8 cellular contexts compared by ENCODE assay signal in genomic region chr9:111896942-111897830, GRCh38. TPM values are rescaled to one million over a fixed set of nuclear protein-coding genes. Genes with fewer than 3 reads are reported as not detected.
DNase-seq lines count a peak whose midpoint lies in the region; ATAC-seq lines count a peak whose summit lies in the region.

No MANE protein-coding gene starts in this region.

- DNase-seq in CMK (ENCODE audit: low read depth) (peak; percentile 51), SJSA1 (ENCODE audit: low read depth in 1 of 2, low spot score in 2 of 2) (peak; percentile 40 to 44), astrocyte of the hippocampus (ENCODE audit: low read depth, low spot score) (peak; percentile 54), SKM-1 (lab: John Stamatoyannopoulos, UW; ENCODE audit: unreplicated experiment) (no peak)

- H3K36me3 ChIP-seq in SJSA1 = peaks cover 14% of the 10 kb centered on the region
- H3K36me3 ChIP-seq in skeletal muscle satellite cell (ENCODE audit: insufficient read depth, low read length) = peaks cover 14% of the 10 kb centered on the region

- ATAC-seq in GM19328 (IDR thresholded peaks at IDR 0.05; ENCODE audit: unreplicated experiment) (peak; percentile 24), HG03378 (IDR thresholded peaks at IDR 0.05; ENCODE audit: unreplicated experiment) (peak; percentile 19)

- H3K9me3 ChIP-seq in SJSA1 (replicated peaks) = no peaks in the 10 kb centered on the region
- H3K9me3 ChIP-seq in skeletal muscle satellite cell (replicated peaks; ENCODE audit: low read length) = no peaks in the 10 kb centered on the region

- H3K4me2 ChIP-seq in skeletal muscle satellite cell (ENCODE audit: low read length) = peak overlapping the region; percentile 93

- H3K27ac ChIP-seq in SJSA1 = peak overlapping the region; percentile 73

- H3K4me3 ChIP-seq in SJSA1 (peak overlapping the region; percentile 98), iPS-11a (ENCODE audit: low read depth, low read length) (peak overlapping the region; percentile 68), skeletal muscle satellite cell (ENCODE audit: low read length) (peak overlapping the region; percentile 86)

- H3K9ac ChIP-seq in skeletal muscle satellite cell (ENCODE audit: low read depth, low read length) = peak overlapping the region; percentile 99

- H3K27me3 ChIP-seq in SJSA1 (replicated peaks) (no peaks in the 10 kb centered on the region), skeletal muscle satellite cell (ENCODE audit: control insufficient read depth, insufficient read depth, low read length) (no peaks in the 10 kb centered on the region)

- H3K4me1 ChIP-seq in SJSA1 (replicated peaks) (peaks cover 50% of the 10 kb centered on the region), skeletal muscle satellite cell (ENCODE audit: control insufficient read depth, insufficient read depth, low read length) (peaks cover 33% of the 10 kb centered on the region)

RNA-seq across cellular contexts. Expression of gene UGCG, which starts 0.6 kb away (rescaled TPM):
- total RNA-seq in SJSA1 (2014; rRNA removed; shearing (Covaris generic)) = 54.7 and 58.1 TPM in 2 replicates
- 74.3 and 79.1 TPM in 2 replicates for total RNA-seq in skeletal muscle satellite cell (2012; rRNA removed)
